In genomic region chr6:147347179-147347881, GRCh38 we compare ENCODE assay signal across 1 cellular context.
TF ChIP-seq lines count a peak whose summit lies in the region.

No MANE protein-coding gene starts in this region.

TF ChIP-seq in K562, 482 proteins besides CTCF, POLR2A, EP300 and RAD21 (continued from another document):
- TF ChIP-seq POLR2H (tag; IDR thresholded peaks at IDR 0.05; ENCODE audit: low read depth) (peak; percentile 78), MAFG (tag; conservative IDR thresholded peaks at IDR 0.05) (no peak), POLR2G (IDR thresholded peaks at IDR 0.05; ENCODE audit: low read depth, low read length) (peak; percentile 64), STAT6 (CRISPR knock-in tag; IDR thresholded peaks at IDR 0.05) (no peak), POLR2AphosphoS5 (IDR thresholded peaks at IDR 0.05; ENCODE audit: control insufficient read depth, insufficient read depth, low read depth, low read length) (peak; percentile 35; the same call in 1 of the 2 replicates), POLR2B (IDR thresholded peaks at IDR 0.05; ENCODE audit: low read depth, partially characterized antibody) (peak; percentile 38), DLX4 (CRISPR knock-in tag; IDR thresholded peaks at IDR 0.05) (no peak), BRD9 (IDR thresholded peaks at IDR 0.05; ENCODE audit: low read depth, partially characterized antibody) (no peak), MYBL2 (IDR thresholded peaks at IDR 0.05; ENCODE audit: low read depth) (no peak), MYBL2 (CRISPR knock-in tag; IDR thresholded peaks at IDR 0.05; ENCODE audit: borderline replicate concordance) (no peak), ZNF551 (CRISPR knock-in tag; IDR thresholded peaks at IDR 0.05) (0 out of 2 replicates have a peak, but pooled peaks have one; percentile 46), ZNF133 (CRISPR knock-in tag; IDR thresholded peaks at IDR 0.05) (no peak), RBM22 (IDR thresholded peaks at IDR 0.05; ENCODE audit: low read depth, low read length, poor library complexity, severe bottlenecking) (peak; percentile 87), THRAP3 (IDR thresholded peaks at IDR 0.05; ENCODE audit: borderline replicate concordance) (0 out of 2 replicates have a peak, but pooled peaks have one; percentile 20), POLR2AphosphoS2 (IDR thresholded peaks at IDR 0.05; ENCODE audit: low read length) (peak; percentile 33; the same call in 1 of the 2 replicates), DIDO1 (tag; IDR thresholded peaks at IDR 0.05; ENCODE audit: low read depth) (no peak), ARNT (IDR thresholded peaks at IDR 0.05) (no peak), NFIC (IDR thresholded peaks at IDR 0.05) (0 out of 2 replicates have a peak, but pooled peaks have one; percentile 13), ZFP91 (CRISPR knock-in tag; IDR thresholded peaks at IDR 0.05) (no peak)
- TF ChIP-seq, protein P1, sequence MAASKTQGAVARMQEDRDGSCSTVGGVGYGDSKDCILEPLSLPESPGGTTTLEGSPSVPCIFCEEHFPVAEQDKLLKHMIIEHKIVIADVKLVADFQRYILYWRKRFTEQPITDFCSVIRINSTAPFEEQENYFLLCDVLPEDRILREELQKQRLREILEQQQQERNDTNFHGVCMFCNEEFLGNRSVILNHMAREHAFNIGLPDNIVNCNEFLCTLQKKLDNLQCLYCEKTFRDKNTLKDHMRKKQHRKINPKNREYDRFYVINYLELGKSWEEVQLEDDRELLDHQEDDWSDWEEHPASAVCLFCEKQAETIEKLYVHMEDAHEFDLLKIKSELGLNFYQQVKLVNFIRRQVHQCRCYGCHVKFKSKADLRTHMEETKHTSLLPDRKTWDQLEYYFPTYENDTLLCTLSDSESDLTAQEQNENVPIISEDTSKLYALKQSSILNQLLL (CRISPR knock-in tag; IDR thresholded peaks at IDR 0.05; ENCODE audit: borderline replicate concordance): no peak
- TF ChIP-seq, protein P2, sequence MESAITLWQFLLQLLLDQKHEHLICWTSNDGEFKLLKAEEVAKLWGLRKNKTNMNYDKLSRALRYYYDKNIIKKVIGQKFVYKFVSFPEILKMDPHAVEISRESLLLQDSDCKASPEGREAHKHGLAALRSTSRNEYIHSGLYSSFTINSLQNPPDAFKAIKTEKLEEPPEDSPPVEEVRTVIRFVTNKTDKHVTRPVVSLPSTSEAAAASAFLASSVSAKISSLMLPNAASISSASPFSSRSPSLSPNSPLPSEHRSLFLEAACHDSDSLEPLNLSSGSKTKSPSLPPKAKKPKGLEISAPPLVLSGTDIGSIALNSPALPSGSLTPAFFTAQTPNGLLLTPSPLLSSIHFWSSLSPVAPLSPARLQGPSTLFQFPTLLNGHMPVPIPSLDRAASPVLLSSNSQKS (CRISPR knock-in tag; IDR thresholded peaks at IDR 0.05): 0 out of 2 replicates have a peak, but pooled peaks have one; percentile 40
- TF ChIP-seq, protein P3, sequence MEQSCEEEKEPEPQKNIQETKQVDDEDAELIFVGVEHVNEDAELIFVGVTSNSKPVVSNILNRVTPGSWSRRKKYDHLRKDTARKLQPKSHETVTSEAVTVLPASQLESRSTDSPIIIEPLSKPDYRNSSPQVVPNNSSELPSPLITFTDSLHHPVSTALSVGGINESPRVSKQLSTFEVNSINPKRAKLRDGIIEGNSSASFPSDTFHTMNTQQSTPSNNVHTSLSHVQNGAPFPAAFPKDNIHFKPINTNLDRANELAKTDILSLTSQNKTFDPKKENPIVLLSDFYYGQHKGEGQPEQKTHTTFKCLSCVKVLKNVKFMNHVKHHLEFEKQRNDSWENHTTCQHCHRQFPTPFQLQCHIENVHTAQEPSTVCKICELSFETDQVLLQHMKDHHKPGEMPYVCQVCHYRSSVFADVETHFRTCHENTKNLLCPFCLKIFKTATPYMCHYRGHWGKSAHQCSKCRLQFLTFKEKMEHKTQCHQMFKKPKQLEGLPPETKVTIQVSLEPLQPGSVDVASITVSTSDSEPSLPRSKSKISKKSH (CRISPR knock-in tag; IDR thresholded peaks at IDR 0.05): peak; percentile 31; the same call in 1 of the 2 replicates
- TF ChIP-seq, protein P4, sequence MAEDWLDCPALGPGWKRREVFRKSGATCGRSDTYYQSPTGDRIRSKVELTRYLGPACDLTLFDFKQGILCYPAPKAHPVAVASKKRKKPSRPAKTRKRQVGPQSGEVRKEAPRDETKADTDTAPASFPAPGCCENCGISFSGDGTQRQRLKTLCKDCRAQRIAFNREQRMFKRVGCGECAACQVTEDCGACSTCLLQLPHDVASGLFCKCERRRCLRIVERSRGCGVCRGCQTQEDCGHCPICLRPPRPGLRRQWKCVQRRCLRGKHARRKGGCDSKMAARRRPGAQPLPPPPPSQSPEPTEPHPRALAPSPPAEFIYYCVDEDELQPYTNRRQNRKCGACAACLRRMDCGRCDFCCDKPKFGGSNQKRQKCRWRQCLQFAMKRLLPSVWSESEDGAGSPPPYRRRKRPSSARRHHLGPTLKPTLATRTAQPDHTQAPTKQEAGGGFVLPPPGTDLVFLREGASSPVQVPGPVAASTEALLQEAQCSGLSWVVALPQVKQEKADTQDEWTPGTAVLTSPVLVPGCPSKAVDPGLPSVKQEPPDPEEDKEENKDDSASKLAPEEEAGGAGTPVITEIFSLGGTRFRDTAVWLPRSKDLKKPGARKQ (CRISPR knock-in tag; IDR thresholded peaks at IDR 0.05): no peak
- TF ChIP-seq, protein P5, sequence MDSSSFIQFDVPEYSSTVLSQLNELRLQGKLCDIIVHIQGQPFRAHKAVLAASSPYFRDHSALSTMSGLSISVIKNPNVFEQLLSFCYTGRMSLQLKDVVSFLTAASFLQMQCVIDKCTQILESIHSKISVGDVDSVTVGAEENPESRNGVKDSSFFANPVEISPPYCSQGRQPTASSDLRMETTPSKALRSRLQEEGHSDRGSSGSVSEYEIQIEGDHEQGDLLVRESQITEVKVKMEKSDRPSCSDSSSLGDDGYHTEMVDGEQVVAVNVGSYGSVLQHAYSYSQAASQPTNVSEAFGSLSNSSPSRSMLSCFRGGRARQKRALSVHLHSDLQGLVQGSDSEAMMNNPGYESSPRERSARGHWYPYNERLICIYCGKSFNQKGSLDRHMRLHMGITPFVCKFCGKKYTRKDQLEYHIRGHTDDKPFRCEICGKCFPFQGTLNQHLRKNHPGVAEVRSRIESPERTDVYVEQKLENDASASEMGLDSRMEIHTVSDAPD (CRISPR knock-in tag; IDR thresholded peaks at IDR 0.05): no peak
